ENCODE assay signal across 1 cellular context in genomic region chr6:80003841-80004198, GRCh38.
TF ChIP-seq lines count a peak whose summit lies in the region.

No MANE protein-coding gene starts in this region.

TF ChIP-seq in H1, 55 proteins besides CTCF, POLR2A, EP300 and RAD21:
- TF ChIP-seq RFX5 (IDR thresholded peaks at IDR 0.05; ENCODE audit: borderline replicate concordance, low read depth, low read length), result no peak
- TF ChIP-seq KDM4A (IDR thresholded peaks at IDR 0.05; ENCODE audit: low read depth, low read length, severe bottlenecking), result peak; percentile 7
- 0 out of 2 replicates have a peak, but pooled peaks have one; percentile 34 for TF ChIP-seq CREB1 (IDR thresholded peaks at IDR 0.05)
- TF ChIP-seq HDAC6 (IDR thresholded peaks at IDR 0.05; ENCODE audit: low read depth, low read length), result no peak
- TF ChIP-seq SP4 (IDR thresholded peaks at IDR 0.05; ENCODE audit: low read length), result 0 out of 2 replicates have a peak, but pooled peaks have one; percentile 2
- no peak for TF ChIP-seq BRCA1 (IDR thresholded peaks at IDR 0.05; ENCODE audit: low read depth, low read length)
- TF ChIP-seq E2F6 (IDR thresholded peaks at IDR 0.05), result 0 out of 2 replicates have a peak, but pooled peaks have one; percentile 6
